8 cellular contexts compared by ENCODE assay signal in the genomic region with DNA sequence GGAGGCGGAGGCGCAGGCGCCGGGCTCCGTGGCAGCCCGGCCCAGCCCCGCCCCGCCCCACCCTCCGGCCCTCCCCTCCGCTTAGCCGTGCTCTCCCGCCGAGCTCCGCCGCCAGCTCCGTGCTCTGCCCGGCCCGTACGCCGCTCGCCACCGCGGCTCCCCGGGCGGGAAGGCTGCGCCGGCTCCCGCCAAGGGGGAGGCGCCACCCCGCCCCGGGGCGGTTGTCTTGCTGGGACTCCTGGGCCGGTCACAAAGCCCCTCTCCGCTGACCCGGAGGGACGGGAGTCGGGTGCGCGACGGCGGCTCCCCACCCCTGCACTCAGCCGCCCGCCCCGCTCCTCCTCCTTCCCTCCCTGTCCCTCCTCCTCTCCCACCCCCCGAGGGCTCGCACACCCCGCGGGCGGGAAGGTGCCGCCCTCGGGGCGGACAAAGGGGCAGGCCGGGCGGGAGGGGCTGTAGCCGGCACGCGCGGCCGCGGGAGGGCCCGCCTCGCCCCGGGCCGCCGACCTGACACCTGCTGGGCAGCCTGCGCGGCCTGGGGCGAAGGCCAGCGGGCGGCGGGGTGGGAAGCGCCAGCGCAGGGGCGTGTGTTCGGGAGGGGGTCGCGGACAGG. TPM values are rescaled to one million over a fixed set of nuclear protein-coding genes. Genes with fewer than 3 reads are reported as not detected.
A peak's percentile ranks its signal among the peaks of the same experiment; 100 is the strongest.
DNase-seq lines count a peak whose midpoint lies in the region; ATAC-seq and TF ChIP-seq lines count a peak whose summit lies in the region.

No MANE protein-coding gene starts in this region.

- peak; percentile 61 to 77 (median 66) for ATAC-seq in T-cell (replicated peaks in 1 of 4)

- H3K4me1 ChIP-seq in parathyroid adenoma: peaks cover 5% of the 10 kb centered on the region

- no peak overlapping the region for H3K9ac ChIP-seq in parathyroid adenoma

- peak overlapping the region; percentile 57 for H3K4me2 ChIP-seq in parathyroid adenoma (ENCODE audit: low read length)

- H3K27ac Mint-ChIP-seq in activated naive CD4-positive, alpha-beta T cell treated with anti-CD3 and anti-CD28 coated beads, Interleukin-2, amount 10 ng/mL, durations not matched to agents 7 days and 5 days: no peak overlapping the region
- H3K27ac Mint-ChIP-seq in T-cell: no peak overlapping the region

- H2AFZ ChIP-seq in parathyroid adenoma: peak overlapping the region; percentile 73

- H3K27ac ChIP-seq in parathyroid adenoma: no peak overlapping the region

- peak; percentile 30; the same call in 1 of the 2 replicates for TF ChIP-seq CTCF in LNCaP clone FGC (IDR thresholded peaks at IDR 0.05; ENCODE audit: control insufficient read depth, extremely low read depth, insufficient read depth)
- no peak for TF ChIP-seq CTCF in fibroblast of the aortic adventitia (IDR thresholded peaks at IDR 0.05; ENCODE audit: insufficient read depth, low read length)
- no peak for TF ChIP-seq CTCF in parathyroid adenoma (IDR thresholded peaks at IDR 0.05)

- peaks cover 7% of the 10 kb centered on the region for H3K36me3 Mint-ChIP-seq in activated naive CD4-positive, alpha-beta T cell treated with anti-CD3 and anti-CD28 coated beads, Interleukin-2, amount 10 ng/mL, durations not matched to agents 7 days and 5 days
- no peaks in the 10 kb centered on the region for H3K36me3 Mint-ChIP-seq in T-cell

- CTCF ChIA-PET in activated naive CD4-positive, alpha-beta T cell treated with anti-CD3 and anti-CD28 coated beads, Interleukin-2, amount 10 ng/mL, durations not matched to agents 7 days and 5 days (lab: Charles Lee): no interaction called here
- CTCF ChIA-PET in T-cell (lab: Charles Lee): no interaction called here

- no peaks in the 10 kb centered on the region for H3K9me3 ChIP-seq in parathyroid adenoma (ENCODE audit: control insufficient read depth, low read length)

- H3K27me3 Mint-ChIP-seq in activated naive CD4-positive, alpha-beta T cell treated with anti-CD3 and anti-CD28 coated beads, Interleukin-2, amount 10 ng/mL, durations not matched to agents 7 days and 5 days: peaks cover 56% of the 10 kb centered on the region
- H3K27me3 Mint-ChIP-seq in T-cell: peaks cover 45 to 53% of the 10 kb centered on the region in 2 donors

- no peaks in the 10 kb centered on the region for H3K79me2 ChIP-seq in parathyroid adenoma

- H3K4me3 ChIP-seq in LNCaP clone FGC (ENCODE audit: low read depth, low read length): peak overlapping the region; percentile 58
- H3K4me3 ChIP-seq in fibroblast of the aortic adventitia (ENCODE audit: low read depth, low read length): peak overlapping the region; percentile 55
- no peak overlapping the region for H3K4me3 ChIP-seq in parathyroid adenoma (ENCODE audit: low read depth, low read length)

- H3K36me3 ChIP-seq in parathyroid adenoma (ENCODE audit: control insufficient read depth, insufficient read depth, low read length): no peaks in the 10 kb centered on the region

- no peak for DNase-seq in activated naive CD4-positive, alpha-beta T cell treated with anti-CD3 and anti-CD28 coated beads, Interleukin-2, amount 10 ng/mL, durations not matched to agents 7 days and 5 days
- no peak for DNase-seq in activated naive CD4-positive, alpha-beta T cell treated with anti-CD3 and anti-CD28 coated beads, Interleukin-2, amount 50 U/mL, for 16 hours
- DNase-seq in HCEC 1CT (peak; percentile 10), LNCaP clone FGC (ENCODE audit: low read depth) (peak; percentile 33), T-cell (no peak), fibroblast of the aortic adventitia (ENCODE audit: low read depth) (no peak), NCI-H526 (lab: John Stamatoyannopoulos, UW) (no peak)

- peaks cover 19% of the 10 kb centered on the region for H3K27me3 ChIP-seq in parathyroid adenoma (ENCODE audit: control insufficient read depth, insufficient read depth, low read length)

- peaks cover 16% of the 10 kb centered on the region for H3K4me1 Mint-ChIP-seq in activated naive CD4-positive, alpha-beta T cell treated with anti-CD3 and anti-CD28 coated beads, Interleukin-2, amount 10 ng/mL, durations not matched to agents 7 days and 5 days
- H3K4me1 Mint-ChIP-seq in T-cell: peaks cover 21 to 22% (median 21%) of the 10 kb centered on the region in 3 donors

- POLR2A ChIA-PET in T-cell (lab: Charles Lee): interaction anchor here in 1 of 2 donors (1.1 kb wide), 1 partner anchor 31 kb away, joined by 3 read pairs; no protein-coding TSS in a partner anchor

- peak overlapping the region; percentile 52 for H3K4me3 Mint-ChIP-seq in activated naive CD4-positive, alpha-beta T cell treated with anti-CD3 and anti-CD28 coated beads, Interleukin-2, amount 10 ng/mL, durations not matched to agents 7 days and 5 days
- H3K4me3 Mint-ChIP-seq in T-cell: peak overlapping the region in 1 of 3 donors; percentile 83

- no peaks in the 10 kb centered on the region for H3K9me3 Mint-ChIP-seq in activated naive CD4-positive, alpha-beta T cell treated with anti-CD3 and anti-CD28 coated beads, Interleukin-2, amount 10 ng/mL, durations not matched to agents 7 days and 5 days
- H3K9me3 Mint-ChIP-seq in T-cell: peaks cover 0 to 4% (median 0%) of the 10 kb centered on the region in 3 donors

RNA-seq across cellular contexts. Expression of gene SP8, which starts 11.5 kb away (rescaled TPM):
- total RNA-seq in T-cell (under 1 TPM in 1 of 5 donors, not detected in 4; 0.18 TPM), fibroblast of the aortic adventitia (ENCODE audit: low replicate concordance) (not detected in 2 replicates)

Comparison
In these comparisons a context has a peak if more than half of its experiments do, and no peak if none do; other contexts are left out.
1. DNase-seq: peak in HCEC 1CT (single experiment) and LNCaP clone FGC (single experiment); none in activated naive CD4-positive, alpha-beta T cell treated with anti-CD3 and anti-CD28 coated beads, Interleukin-2, amount 10 ng/mL, durations not matched to agents 7 days and 5 days (single experiment), activated naive CD4-positive, alpha-beta T cell treated with anti-CD3 and anti-CD28 coated beads, Interleukin-2, amount 50 U/mL, for 16 hours (single experiment), T-cell (0 of 34), fibroblast of the aortic adventitia (single experiment) and NCI-H526 (0 of 2).